Comparison of ENCODE assay signal across 9 cellular contexts in genomic region chr20:57509665-57510237, GRCh38. TPM values are rescaled to one million over a fixed set of nuclear protein-coding genes. Genes with fewer than 3 reads are reported as not detected.
A peak's percentile ranks its signal among the peaks of the same experiment; 100 is the strongest.
DNase-seq lines count a peak whose midpoint lies in the region; ATAC-seq and TF ChIP-seq lines count a peak whose summit lies in the region.
"Had no signal": no experiment of that assay in that cellular context is flagged by ENCODE, and none has a peak within 500 bp of the region (broad histone marks: within the 10 kb centered on the region; RNA-seq: fewer than 3 reads in every experiment).

No MANE protein-coding gene starts in this region.

- H3K4me1 ChIP-seq in PC-3 (ENCODE audit: insufficient read depth, low read length) (peaks cover 5% of the 10 kb centered on the region; the same call in 1 of the 2 replicates), ovary (ENCODE audit: insufficient read depth) (no peaks in the 10 kb centered on the region)

- no peak overlapping the region for H3K4me2 ChIP-seq in PC-3 (ENCODE audit: low read length)

- intact Hi-C loops in PC-3 (cut with micrococcal nuclease) (loop anchor here (5.0 kb wide), 1 partner anchor 943 kb away; no protein-coding TSS in a partner anchor), ovary (cut with DNase I) (loop anchor here in 2 of 4 donors (5.0 to 10.0 kb wide), 3 partner anchors 83 to 705 kb away; no protein-coding TSS in a partner anchor)

- H4K20me1 ChIP-seq in PC-3 (ENCODE audit: low read length) = no peaks in the 10 kb centered on the region

- peak; percentile 45 for DNase-seq in A172 (ENCODE audit: low spot score)
- DNase-seq in GM12864 (ENCODE audit: low read depth) = no peak
- peak; percentile 71 for DNase-seq in PC-3
- DNase-seq in fibroblast of mammary gland (ENCODE audit: low read depth) = peak; percentile 9
- DNase-seq in germinal center (ENCODE audit: low spot score) = no peak
- no peak for DNase-seq in ovary
- DNase-seq: NCI-H2227 treated with DMSO at 0.1 percent for 48 hours had no signal

- no peak overlapping the region for H2AFZ ChIP-seq in PC-3 (ENCODE audit: low read length)

- POLR2A ChIA-PET in PC-3 (lab: Charles Lee; ENCODE audit: unreplicated experiment) = interaction anchor here (0.6 kb wide), 1 partner anchor 75 kb away, joined by 11 read pairs; no protein-coding TSS in a partner anchor

- no peaks in the 10 kb centered on the region for H3K9me2 ChIP-seq in PC-3 (replicated peaks; ENCODE audit: low read length)

- H3K27me3 ChIP-seq in PC-3 (ENCODE audit: low read length) (no peaks in the 10 kb centered on the region), ovary (no peaks in the 10 kb centered on the region)

- H3F3A ChIP-seq in PC-3 (ENCODE audit: low read length, unreplicated experiment) = no peaks in the 10 kb centered on the region

- H3K36me3 ChIP-seq in PC-3 (ENCODE audit: low read depth, low read length) = no peaks in the 10 kb centered on the region
- no peaks in the 10 kb centered on the region for H3K36me3 ChIP-seq in ovary

- ATAC-seq in PC-3 (peak; percentile 80), GM18870 (IDR thresholded peaks at IDR 0.05; ENCODE audit: unreplicated experiment) (no peak), GM21381 (IDR thresholded peaks at IDR 0.05; ENCODE audit: unreplicated experiment) (no peak)

- no TSS peak for BruUV-seq in PC-3 (replicated peaks; lab: Mats Ljungman, UMichigan)

- H3K27ac ChIP-seq in PC-3 (ENCODE audit: low read length) (no peak overlapping the region), ovary (no peak overlapping the region)

- TF ChIP-seq CTCF in GM12864 (IDR thresholded peaks at IDR 0.05; ENCODE audit: low read depth, low read length, missing control alignments) (peak; percentile 48), PC-3 (conservative IDR thresholded peaks at IDR 0.05; ENCODE audit: low read depth, low read length) (peak; percentile 88), fibroblast of mammary gland (conservative IDR thresholded peaks at IDR 0.05; ENCODE audit: control insufficient read depth, insufficient read depth, low read depth, low read length) (peak; percentile 43), ovary (IDR thresholded peaks at IDR 0.05) (no peak)

- H3K9ac ChIP-seq in PC-3 (ENCODE audit: low read length) = no peak overlapping the region

- TF ChIP-seq POLR2A in ovary (IDR thresholded peaks at IDR 0.05) = no peak

- H3K9me3 ChIP-seq in PC-3 (ENCODE audit: low read length) (no peaks in the 10 kb centered on the region), ovary (no peaks in the 10 kb centered on the region)

- no peaks in the 10 kb centered on the region for H3K79me2 ChIP-seq in PC-3 (ENCODE audit: low read length)

- H3K4me3 ChIP-seq in GM12864 (ENCODE audit: low read depth, low read length) = no peak overlapping the region
- no peak overlapping the region for H3K4me3 ChIP-seq in PC-3 (ENCODE audit: low read length)
- H3K4me3 ChIP-seq in fibroblast of mammary gland (ENCODE audit: control insufficient read depth, low read depth, low read length) = no peak overlapping the region
- H3K4me3 ChIP-seq in ovary = no peak overlapping the region

- CTCF ChIA-PET in PC-3 (lab: Charles Lee) = interaction anchor here (0.5 to 0.7 kb wide), 2 partner anchors 11 to 887 kb away, joined by 3 to 7 read pairs; no protein-coding TSS in a partner anchor

- 31 to 41% (median 33%) methylated on average over 5 of the region's 5 CpGs for WGBS in ovary, 3 donors

- no peak for TF ChIP-seq EP300 in ovary (IDR thresholded peaks at IDR 0.05)

RNA-seq across cellular contexts. Expression of gene CTCFL, which starts 15.2 kb away (rescaled TPM):
- total RNA-seq in A172 (2014; rRNA removed; shearing (Covaris generic)) = not detected in 2 replicates
- total RNA-seq in PC-3 (2014; rRNA removed) (not detected in 2 replicates), ovary (under 1 TPM in 2 of 7 donors, not detected in 5; 0.28 to 0.92 TPM)
- polyA plus RNA-seq in ovary = under 1 TPM; 0.01 to 0.07 TPM

RNA-seq across cellular contexts. Expression of gene PCK1, which starts 51.2 kb away (rescaled TPM):
- total RNA-seq in A172 (2014; rRNA removed; shearing (Covaris generic)) = not detected in 2 replicates
- total RNA-seq in PC-3 (2014; rRNA removed) (not detected in 2 replicates), ovary (100 to 1,000 TPM in 1 of 7 donors, 1 to 10 TPM in 4, under 1 TPM in 2; 0.47 to 133 (median 2.0) TPM)
- polyA plus RNA-seq in ovary = under 1 TPM; 0.30 to 0.54 TPM

Comparison
In these comparisons a context has a peak if more than half of its experiments do, and no peak if none do; other contexts are left out.
1. DNase-seq: peak in A172 (single experiment), PC-3 (single experiment) and fibroblast of mammary gland (single experiment); none in GM12864 (single experiment), germinal center (single experiment) and ovary (0 of 5).
2. CTCF ChIP-seq: peak in GM12864 (single experiment), PC-3 (single experiment) and fibroblast of mammary gland (single experiment); none in ovary (0 of 3).